Comparison of ENCODE assay signal across 18 cellular contexts in genomic region chr12:85740190-85740589, GRCh38.
A peak's percentile ranks its signal among the peaks of the same experiment; 100 is the strongest.
DNase-seq lines count a peak whose midpoint lies in the region; ATAC-seq and TF ChIP-seq lines count a peak whose summit lies in the region.
"Had no signal": no experiment of that assay in that cellular context is flagged by ENCODE, and none has a peak within 500 bp of the region (broad histone marks: within the 10 kb centered on the region; RNA-seq: fewer than 3 reads in every experiment).

No MANE protein-coding gene starts in this region.

- H3F3A ChIP-seq in GM23248 (ENCODE audit: insufficient read depth): no peaks in the 10 kb centered on the region

- no peaks in the 10 kb centered on the region for H3K79me2 ChIP-seq in GM23248 (ENCODE audit: insufficient read depth)

- no peak overlapping the region for H3K27ac ChIP-seq in GM23248

- H3K9ac ChIP-seq in GM23248: no peak overlapping the region
- H3K9ac ChIP-seq in adipocyte (ENCODE audit: low read length): no peak overlapping the region

- no peak for ATAC-seq in HG02588 (IDR thresholded peaks at IDR 0.05; ENCODE audit: unreplicated experiment)
- no peak for ATAC-seq in HG02642 (IDR thresholded peaks at IDR 0.05; ENCODE audit: poor library complexity, unreplicated experiment)
- ATAC-seq: K562 had no signal

- H4K20me1 ChIP-seq in GM23248 (ENCODE audit: insufficient read depth): no peaks in the 10 kb centered on the region

- no peaks in the 10 kb centered on the region for H3K27me3 ChIP-seq in GM23248 (replicated peaks; ENCODE audit: insufficient read depth)
- no peaks in the 10 kb centered on the region for H3K27me3 ChIP-seq in adipocyte (replicated peaks; ENCODE audit: control insufficient read depth, insufficient read depth, low read length)
- H3K27me3 ChIP-seq: BE2C had no signal

- DNase-seq in AG08395 (ENCODE audit: low spot score) (peak; percentile 7), GM23248 (peak; percentile 32), adipocyte (ENCODE audit: low read depth) (peak; percentile 87), fibroblast of villous mesenchyme (ENCODE audit: low read depth) (peak; percentile 16), posterior cingulate gyrus (no peak)
- DNase-seq in activated CD4-positive, CD25-positive, alpha-beta regulatory T cell treated with anti-CD3 and anti-CD28 coated beads, Interleukin-2, amount 50 U/mL, for 72 hours: no peak
- DNase-seq: BE2C; CD4-positive, alpha-beta T cell; DMS79 treated with DMSO at 0.1 percent for 48 hours; GOT3; NCI-H2081 treated with DMSO at 0.1 percent for 48 hours; NCI-H2227 treated with DMSO at 0.1 percent for 48 hours; NCI-H748 treated with DMSO at 0.1 percent for 48 hours; OCI-M1; SHP77 treated with DMSO at 0.1 percent for 48 hours had no signal

- 6 to 24% methylated on average over 1 of the region's 1 CpG for WGBS in GM23248 (ENCODE audit: low coverage in 1 of 2, low lambda C conversion rate in 2 of 2, missing lambda C conversion rate in 2 of 2), 2 experiments

- peaks cover 12% of the 10 kb centered on the region; the same call in 1 of the 2 replicates for H3K4me1 ChIP-seq in GM23248 (ENCODE audit: insufficient read depth)
- peaks cover 20% of the 10 kb centered on the region for H3K4me1 ChIP-seq in adipocyte (ENCODE audit: control insufficient read depth, insufficient read depth, low read length)
- H3K4me1 ChIP-seq: BE2C had no signal

- intact Hi-C loops in posterior cingulate gyrus (cut with DNase I): no loop called here

- in situ Hi-C loops in GM23248 (cut with MboI): no loop called here

- H2AFZ ChIP-seq in GM23248: no peak overlapping the region

- no peaks in the 10 kb centered on the region for H3K9me2 ChIP-seq in GM23248 (ENCODE audit: insufficient read depth)

- TF ChIP-seq CTCF in fibroblast of villous mesenchyme (IDR thresholded peaks at IDR 0.05; ENCODE audit: insufficient read depth, low read depth, low read length): no peak

- H3K9me3 ChIP-seq in GM23248 (ENCODE audit: low read depth): no peaks in the 10 kb centered on the region
- no peaks in the 10 kb centered on the region for H3K9me3 ChIP-seq in adipocyte (ENCODE audit: control insufficient read depth, low read length)
- H3K9me3 ChIP-seq: BE2C had no signal

- no peaks in the 10 kb centered on the region for H3K36me3 ChIP-seq in GM23248 (ENCODE audit: low read depth)
- H3K36me3 ChIP-seq in adipocyte (ENCODE audit: control insufficient read depth, insufficient read depth, low read length, severe bottlenecking): no peaks in the 10 kb centered on the region
- H3K36me3 ChIP-seq: BE2C had no signal

- H3K4me2 ChIP-seq in GM23248 (ENCODE audit: unreplicated experiment): no peak overlapping the region

- no peak overlapping the region for H3K4me3 ChIP-seq in GM23248
- peak overlapping the region; percentile 27 for H3K4me3 ChIP-seq in adipocyte (ENCODE audit: low read length)
- H3K4me3 ChIP-seq in fibroblast of villous mesenchyme (ENCODE audit: low read depth, low read length): no peak overlapping the region
- H3K4me3 ChIP-seq: K562 had no signal

Comparison
In these comparisons a context has a peak if more than half of its experiments do, and no peak if none do; other contexts are left out.
1. DNase-seq: peak in AG08395 (single experiment), GM23248 (single experiment), adipocyte (single experiment) and fibroblast of villous mesenchyme (single experiment); none in posterior cingulate gyrus (0 of 10) and activated CD4-positive, CD25-positive, alpha-beta regulatory T cell treated with anti-CD3 and anti-CD28 coated beads, Interleukin-2, amount 50 U/mL, for 72 hours (single experiment).